Comparison of ENCODE assay signal across 18 cellular contexts in genomic region chr7:51158742-51159441, GRCh38.
"Had no signal": no experiment of that assay in that cellular context is flagged by ENCODE, and none has a peak within 500 bp of the region (broad histone marks: within the 10 kb centered on the region; RNA-seq: fewer than 3 reads in every experiment).

No MANE protein-coding gene starts in this region.

- H3K27ac ChIP-seq: lower lobe of right lung, right atrium auricular region, skin epidermis, vagina had no signal

- FAIRE-seq: bronchial epithelial cell had no signal

- H3K27ac Mint-ChIP-seq: activated naive CD4-positive, alpha-beta T cell treated with anti-CD3 and anti-CD28 coated beads, Interleukin-2, amount 50 U/mL, for 24 hours; activated T-cell treated with anti-CD3 and anti-CD28 coated beads, Interleukin-2, amount 50 U/mL, for 72 hours; dendritic cell treated with granulocyte-macrophage colony-stimulating factor and Interleukin-4, amounts not matched to agents 40 ng/mL and 50 ng/mL, for 4 days; mesothelial cell of epicardium had no signal

- H3K4me3 ChIP-seq: lower lobe of right lung, right atrium auricular region, skin epidermis, tibial nerve, vagina had no signal

- H3K36me3 ChIP-seq: lower lobe of right lung, right atrium auricular region, tibial nerve, vagina had no signal

- H3K9me3 Mint-ChIP-seq: activated naive CD4-positive, alpha-beta T cell treated with anti-CD3 and anti-CD28 coated beads, Interleukin-2, amount 50 U/mL, for 24 hours; activated T-cell treated with anti-CD3 and anti-CD28 coated beads, Interleukin-2, amount 50 U/mL, for 72 hours; dendritic cell treated with granulocyte-macrophage colony-stimulating factor and Interleukin-4, amounts not matched to agents 40 ng/mL and 50 ng/mL, for 4 days; mesothelial cell of epicardium had no signal

- H3K27me3 ChIP-seq: right atrium auricular region, tibial nerve, vagina had no signal

- H3K4me3 Mint-ChIP-seq: activated naive CD4-positive, alpha-beta T cell treated with anti-CD3 and anti-CD28 coated beads, Interleukin-2, amount 50 U/mL, for 24 hours; activated T-cell treated with anti-CD3 and anti-CD28 coated beads, Interleukin-2, amount 50 U/mL, for 72 hours; dendritic cell treated with granulocyte-macrophage colony-stimulating factor and Interleukin-4, amounts not matched to agents 40 ng/mL and 50 ng/mL, for 4 days; mesothelial cell of epicardium had no signal

- ATAC-seq: activated CD4-positive, CD25-positive, alpha-beta regulatory T cell treated with anti-CD3 and anti-CD28 coated beads, Interleukin-2, amount 50 U/mL, for 24 hours; activated T-cell treated with anti-CD3 and anti-CD28 coated beads, Interleukin-2, amount 50 U/mL, for 72 hours; left cardiac atrium; lower lobe of right lung had no signal

- H3K9me3 ChIP-seq: lower lobe of right lung, right atrium auricular region, tibial nerve, vagina had no signal

- DNase-seq: activated CD4-positive, alpha-beta T cell treated with anti-CD3 and anti-CD28 coated beads, Interleukin-2, amount 50 U/mL, for 1 hour; activated CD8-positive, alpha-beta memory T cell treated with anti-CD3 and anti-CD28 coated beads for 24 hours; activated CD8-positive, alpha-beta memory T cell treated with anti-CD3 and anti-CD28 coated beads, Interleukin-2, amount 50 U/mL, for 48 hours; activated effector memory CD4-positive, alpha-beta T cell treated with anti-CD3 and anti-CD28 coated beads, Interleukin-2, amount 50 U/mL, for 16 hours; activated T-cell treated with anti-CD3 and anti-CD28 coated beads, Interleukin-2, amount 50 U/mL, for 72 hours; effector memory CD4-positive, alpha-beta T cell; left cardiac atrium; lower lobe of right lung; T1000 had no signal

- H3K36me3 Mint-ChIP-seq: activated naive CD4-positive, alpha-beta T cell treated with anti-CD3 and anti-CD28 coated beads, Interleukin-2, amount 50 U/mL, for 24 hours; mesothelial cell of epicardium had no signal
